Comparison of ENCODE assay signal across 1 cellular context in genomic region chr4:105184316-105184988, GRCh38.
TF ChIP-seq lines count a peak whose summit lies in the region.

No MANE protein-coding gene starts in this region.

TF ChIP-seq in SK-N-SH, 30 proteins besides CTCF, POLR2A, EP300 and RAD21 (continued from another document):
- no peak for TF ChIP-seq USF2 (IDR thresholded peaks at IDR 0.05; ENCODE audit: borderline replicate concordance, low read depth, low read length)
- no peak for TF ChIP-seq FOXM1 (IDR thresholded peaks at IDR 0.05; ENCODE audit: low read depth)
- no peak for TF ChIP-seq IRF3 (IDR thresholded peaks at IDR 0.05; ENCODE audit: low read depth, low read length)
- no peak for TF ChIP-seq EZH2phosphoT487 (IDR thresholded peaks at IDR 0.05; ENCODE audit: borderline replicate concordance, low read depth)
- TF ChIP-seq NFIC (IDR thresholded peaks at IDR 0.05; ENCODE audit: borderline replicate concordance): no peak
- TF ChIP-seq JUND (IDR thresholded peaks at IDR 0.05): no peak
- no peak for TF ChIP-seq TEAD4 (IDR thresholded peaks at IDR 0.05; ENCODE audit: borderline replicate concordance, insufficient read depth)
